ENCODE assay signal across 11 cellular contexts in the genomic region with DNA sequence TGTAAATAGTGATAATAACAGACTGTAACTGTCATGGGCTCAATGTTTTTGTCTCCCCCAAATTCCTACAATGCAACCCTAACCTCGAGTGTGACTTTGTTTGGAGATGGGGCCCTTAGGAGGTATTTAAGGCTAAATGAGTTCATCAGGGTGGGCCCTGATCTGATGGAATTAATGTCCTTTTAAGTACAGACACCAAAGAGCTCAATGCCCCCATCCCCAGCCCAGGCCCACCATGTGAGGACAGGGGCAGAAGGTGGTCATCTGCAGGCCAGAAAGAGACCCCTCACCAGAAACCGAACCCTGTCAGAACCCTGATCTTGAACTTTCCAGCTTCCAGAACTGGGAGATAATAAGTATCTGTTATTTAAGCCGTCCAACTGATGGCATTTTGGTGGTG.
DNase-seq lines count a peak whose midpoint lies in the region; ATAC-seq and TF ChIP-seq lines count a peak whose summit lies in the region.
"Had no signal": no experiment of that assay in that cellular context is flagged by ENCODE, and none has a peak within 500 bp of the region (broad histone marks: within the 10 kb centered on the region; RNA-seq: fewer than 3 reads in every experiment).

No MANE protein-coding gene starts in this region.

- H4K91ac ChIP-seq in trophoblast cell (ENCODE audit: low read depth, low read length): peak overlapping the region; percentile 21

- peak overlapping the region; percentile 16 for H2BK120ac ChIP-seq in trophoblast cell (ENCODE audit: insufficient read depth, low read length, poor library complexity)

- CTCF ChIA-PET in CD8-positive, alpha-beta memory T cell (lab: Charles Lee): interaction anchor here (1.0 to 2.7 kb wide), 6 partner anchors 15 to 37 kb away, joined by 3 to 13 read pairs (median 3); no protein-coding TSS in a partner anchor

- no peak overlapping the region for H2AFZ ChIP-seq in trophoblast cell (ENCODE audit: insufficient read depth, low read length, poor library complexity)

- peak overlapping the region; percentile 43 for H2BK12ac ChIP-seq in trophoblast cell (ENCODE audit: low read length)

- DNase-seq in CD8-positive, alpha-beta memory T cell: no peak
- DNase-seq in caudate nucleus (lab: John Stamatoyannopoulos, UW) (no peak), trophoblast cell (no peak), NCI-H128 (lab: John Stamatoyannopoulos, UW; ENCODE audit: unreplicated experiment) (no peak), NCI-H1048 (lab: John Stamatoyannopoulos, UW) (no peak), uterus (no peak)
- DNase-seq: islet precursor cell, KG1 had no signal

- peak overlapping the region; percentile 16 for H3K4ac ChIP-seq in trophoblast cell (ENCODE audit: low read depth, low read length)

- no peaks in the 10 kb centered on the region for H3K27me3 ChIP-seq in CD8-positive, alpha-beta memory T cell (ENCODE audit: insufficient read depth, low read length, poor library complexity, severe bottlenecking)
- H3K27me3 ChIP-seq in trophoblast cell (ENCODE audit: insufficient read depth, low read length) (no peaks in the 10 kb centered on the region), uterus (no peaks in the 10 kb centered on the region)

- no peaks in the 10 kb centered on the region for H3K9me3 Mint-ChIP-seq in CD8-positive, alpha-beta memory T cell
- H3K9me3 Mint-ChIP-seq in IgD-negative memory B cell: no peaks in the 10 kb centered on the region

- no peak for TF ChIP-seq POLR2A in uterus (IDR thresholded peaks at IDR 0.05)

- no peak overlapping the region for H4K8ac ChIP-seq in trophoblast cell (ENCODE audit: low read depth, low read length)

- H3K4me2 ChIP-seq in trophoblast cell (ENCODE audit: low read length): no peak overlapping the region

- peak overlapping the region; percentile 86 to 99 (median 98) for H3K27ac Mint-ChIP-seq in CD8-positive, alpha-beta memory T cell
- peak overlapping the region; percentile 80 to 98 (median 87) for H3K27ac Mint-ChIP-seq in IgD-negative memory B cell

- intact Hi-C loops in uterus (cut with DNase I; ENCODE audit: low total_unique reads): no loop called here

- peak overlapping the region; percentile 46 for H3K14ac ChIP-seq in trophoblast cell (ENCODE audit: low read length)

- peak overlapping the region; percentile 39 for H2BK5ac ChIP-seq in trophoblast cell (ENCODE audit: low read depth, low read length, poor library complexity)

- H3K36me3 Mint-ChIP-seq in CD8-positive, alpha-beta memory T cell: peaks cover 7 to 10% (median 8%) of the 10 kb centered on the region in 3 donors
- peaks cover 7% of the 10 kb centered on the region for H3K36me3 Mint-ChIP-seq in IgD-negative memory B cell

- no peak overlapping the region for H3K23ac ChIP-seq in trophoblast cell (ENCODE audit: low read length)

- H3K27ac ChIP-seq in CD8-positive, alpha-beta memory T cell (ENCODE audit: low read depth, low read length): peak overlapping the region; percentile 75
- H3K27ac ChIP-seq in caudate nucleus (ENCODE audit: low read depth, low read length) (peak overlapping the region; percentile 91), trophoblast cell (ENCODE audit: low read depth, low read length) (peak overlapping the region; percentile 39), uterus (no peak overlapping the region)

- no CpG with 5 or more reads among the region's 3 CpGs for WGBS in trophoblast cell (ENCODE audit: extremely low coverage, insufficient coverage, insufficient read length)

- no peaks in the 10 kb centered on the region for H3K27me3 Mint-ChIP-seq in CD8-positive, alpha-beta memory T cell
- no peaks in the 10 kb centered on the region for H3K27me3 Mint-ChIP-seq in IgD-negative memory B cell
- H3K27me3 Mint-ChIP-seq: progenitor cell of endocrine pancreas had no signal

- POLR2A ChIA-PET in CD8-positive, alpha-beta memory T cell (lab: Charles Lee): interaction anchor here (0.8 to 2.5 kb wide), 14 partner anchors 10 to 194 kb away, joined by 3 to 12 read pairs (median 4); no protein-coding TSS in a partner anchor

- peaks cover 15% of the 10 kb centered on the region for H3K79me1 ChIP-seq in trophoblast cell (ENCODE audit: low read length)

- H3K4me3 Mint-ChIP-seq in CD8-positive, alpha-beta memory T cell: peak overlapping the region in 6 of 7 donors; percentile 73 to 85 (median 82)
- peak overlapping the region; percentile 3 to 94 (median 58) for H3K4me3 Mint-ChIP-seq in IgD-negative memory B cell

- no peak for TF ChIP-seq CTCF in uterus (IDR thresholded peaks at IDR 0.05)

- H3K9ac ChIP-seq in trophoblast cell (ENCODE audit: low read length): no peak overlapping the region

- H3K18ac ChIP-seq in trophoblast cell (ENCODE audit: low read length): peak overlapping the region; percentile 5

- H3K36me3 ChIP-seq in CD8-positive, alpha-beta memory T cell (ENCODE audit: insufficient read depth, low read length): no peaks in the 10 kb centered on the region
- H3K36me3 ChIP-seq in trophoblast cell (ENCODE audit: control insufficient read depth in 1 of 2, insufficient read depth in 2 of 2, low read length in 2 of 2) (peaks cover 2% of the 10 kb centered on the region in 2 experiments), uterus (no peaks in the 10 kb centered on the region)

- peaks cover 6% of the 10 kb centered on the region for H3K79me2 ChIP-seq in trophoblast cell (ENCODE audit: control insufficient read depth, insufficient read depth, low read length, poor library complexity)

- ATAC-seq in GM18498 (IDR thresholded peaks at IDR 0.05; ENCODE audit: unreplicated experiment): no peak

- no peak overlapping the region for H4K12ac ChIP-seq in trophoblast cell (ENCODE audit: low read depth, low read length)

- peaks cover 99% of the 10 kb centered on the region for H3K4me1 ChIP-seq in CD8-positive, alpha-beta memory T cell (ENCODE audit: insufficient read depth, low read length)
- H3K4me1 ChIP-seq in trophoblast cell (ENCODE audit: control insufficient read depth in 1 of 2, insufficient read depth in 2 of 2, low read length in 2 of 2) (peaks cover 14 to 21% of the 10 kb centered on the region in 2 experiments), uterus (no peaks in the 10 kb centered on the region)

- H3K4me3 ChIP-seq in CD8-positive, alpha-beta memory T cell (ENCODE audit: low read length): peak overlapping the region; percentile 19
- H3K4me3 ChIP-seq in trophoblast cell (ENCODE audit: low read depth, low read length): no peak overlapping the region
- no peak overlapping the region for H3K4me3 ChIP-seq in uterus

- H2AK5ac ChIP-seq in trophoblast cell (ENCODE audit: low read length): no peak overlapping the region

- peaks cover 93 to 99% (median 98%) of the 10 kb centered on the region in 3 donors for H3K4me1 Mint-ChIP-seq in CD8-positive, alpha-beta memory T cell
- H3K4me1 Mint-ChIP-seq in IgD-negative memory B cell: peaks cover 68 to 86% (median 75%) of the 10 kb centered on the region in 3 donors

- H3K9me3 ChIP-seq in CD8-positive, alpha-beta memory T cell (ENCODE audit: low read length): no peaks in the 10 kb centered on the region
- no peaks in the 10 kb centered on the region for H3K9me3 ChIP-seq in trophoblast cell (ENCODE audit: insufficient read depth, low read depth, low read length)
- H3K9me3 ChIP-seq in uterus: no peaks in the 10 kb centered on the region

Comparison
In these comparisons a context has a peak if more than half of its experiments do, and no peak if none do; other contexts are left out.
1. H3K27ac ChIP-seq: peak in CD8-positive, alpha-beta memory T cell (single experiment), caudate nucleus (single experiment) and trophoblast cell (single experiment); none in uterus (0 of 2).